ENCODE assay signal across 12 cellular contexts in the genomic region with DNA sequence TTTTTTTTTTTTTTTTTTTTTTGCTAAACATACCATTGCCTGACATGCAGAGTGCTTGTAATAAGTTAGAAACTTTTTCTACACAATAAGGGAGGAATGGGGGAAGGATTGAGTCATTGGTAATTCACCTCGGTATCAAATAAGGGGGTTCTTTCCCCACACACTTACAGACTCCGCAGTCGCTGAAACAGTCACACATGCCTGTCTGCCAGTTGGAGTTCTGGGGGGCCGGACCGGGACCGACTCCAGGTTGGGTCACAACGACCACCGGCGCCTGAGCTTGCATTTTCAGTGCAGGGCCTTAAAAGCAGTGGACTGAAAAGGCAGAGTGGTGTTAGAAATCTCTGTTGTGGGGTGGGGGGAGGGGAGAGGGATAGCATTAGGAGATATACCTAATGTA. TPM values are rescaled to one million over a fixed set of nuclear protein-coding genes. Genes with fewer than 3 reads are reported as not detected.
DNase-seq lines count a peak whose midpoint lies in the region.
"Had no signal": no experiment of that assay in that cellular context is flagged by ENCODE, and none has a peak within 500 bp of the region (broad histone marks: within the 10 kb centered on the region; RNA-seq: fewer than 3 reads in every experiment).

No MANE protein-coding gene starts in this region.

- peaks cover 3% of the 10 kb centered on the region for H3K27me3 Mint-ChIP-seq in activated naive CD8-positive, alpha-beta T cell treated with anti-CD3 and anti-CD28 coated beads for 36 hours

- peaks cover 49% of the 10 kb centered on the region for H3K4me1 Mint-ChIP-seq in activated naive CD8-positive, alpha-beta T cell treated with anti-CD3 and anti-CD28 coated beads for 36 hours

- peak overlapping the region; percentile 86 for H3K4me3 Mint-ChIP-seq in activated naive CD8-positive, alpha-beta T cell treated with anti-CD3 and anti-CD28 coated beads for 36 hours
- H3K4me3 Mint-ChIP-seq: mesothelial cell of epicardium, WTC11 had no signal

- peak overlapping the region; percentile 98 for H3K27ac Mint-ChIP-seq in activated naive CD8-positive, alpha-beta T cell treated with anti-CD3 and anti-CD28 coated beads for 36 hours
- H3K27ac Mint-ChIP-seq: mesothelial cell of epicardium, WTC11 had no signal

- DNase-seq in ELF-1 (ENCODE audit: low read depth, low spot score): peak; percentile 24
- peak; percentile 20 to 28 for DNase-seq in activated CD4-positive, alpha-beta T cell treated with anti-CD3 and anti-CD28 coated beads, Interleukin-2, amount 50 U/mL, for 4 hours
- peak; percentile 67 for DNase-seq in activated naive CD8-positive, alpha-beta T cell treated with anti-CD3 and anti-CD28 coated beads for 36 hours
- DNase-seq in stimulated activated CD4-positive, alpha-beta T cell treated with anti-CD3 and anti-CD28 coated beads, Interleukin-2, amount 100 ng/mL, for 24 hours: peak; percentile 45 to 49
- DNase-seq in midbrain (lab: John Stamatoyannopoulos, UW): no peak
- DNase-seq in G401 (ENCODE audit: low spot score): no peak
- no peak for DNase-seq in HuH-7.5 (ENCODE audit: low spot score)
- DNase-seq in pons (ENCODE audit: low spot score): no peak
- DNase-seq: hippocampal formation, NCI-H2171 had no signal

- in situ Hi-C loops in G401 (cut with HindIII; ENCODE audit: low sequenced_read_pairs): no loop called here

- H3K9me3 Mint-ChIP-seq in activated naive CD8-positive, alpha-beta T cell treated with anti-CD3 and anti-CD28 coated beads for 36 hours: no peaks in the 10 kb centered on the region
- H3K9me3 Mint-ChIP-seq: mesothelial cell of epicardium, WTC11 had no signal

- H3K36me3 Mint-ChIP-seq in activated naive CD8-positive, alpha-beta T cell treated with anti-CD3 and anti-CD28 coated beads for 36 hours: peaks cover 66% of the 10 kb centered on the region
- H3K36me3 Mint-ChIP-seq: mesothelial cell of epicardium, WTC11 had no signal

RNA-seq across cellular contexts. Expression of gene PLAC8, which starts 6.9 kb away (rescaled TPM):
- 100 to 1,000 TPM; 132 to 140 TPM for total RNA-seq in activated naive CD8-positive, alpha-beta T cell treated with anti-CD3 and anti-CD28 coated beads for 36 hours
- 74.0 and 106 TPM in 2 replicates for total RNA-seq in G401 (2014; rRNA removed; shearing (Covaris generic))

Comparison
In these comparisons a context has a peak if more than half of its experiments do, and no peak if none do; other contexts are left out.
1. DNase-seq: peak in ELF-1 (single experiment), activated CD4-positive, alpha-beta T cell treated with anti-CD3 and anti-CD28 coated beads, Interleukin-2, amount 50 U/mL, for 4 hours (2 of 2), activated naive CD8-positive, alpha-beta T cell treated with anti-CD3 and anti-CD28 coated beads for 36 hours (single experiment) and stimulated activated CD4-positive, alpha-beta T cell treated with anti-CD3 and anti-CD28 coated beads, Interleukin-2, amount 100 ng/mL, for 24 hours (2 of 2); none in midbrain (single experiment), G401 (single experiment), HuH-7.5 (single experiment) and pons (single experiment).